ENCODE assay signal across 2 cellular contexts in genomic region chr22:35625763-35626162, GRCh38.
TF ChIP-seq lines count a peak whose summit lies in the region.

No MANE protein-coding gene starts in this region.

TF ChIP-seq in HepG2, 621 proteins besides CTCF, POLR2A, EP300 and RAD21:
- TF ChIP-seq MEF2D (CRISPR knock-in tag; IDR thresholded peaks at IDR 0.05) (no peak), ZMYM3 (CRISPR knock-in tag; IDR thresholded peaks at IDR 0.05) (0 out of 2 replicates have a peak, but pooled peaks have one; percentile 11), ARID2 (CRISPR knock-in tag; IDR thresholded peaks at IDR 0.05; ENCODE audit: borderline replicate concordance) (no peak), CREM (IDR thresholded peaks at IDR 0.05) (no peak), CREM (CRISPR knock-in tag; IDR thresholded peaks at IDR 0.05) (no peak), KDM1A (CRISPR knock-in tag; IDR thresholded peaks at IDR 0.05) (no peak), ZNF737 (CRISPR knock-in tag; IDR thresholded peaks at IDR 0.05; ENCODE audit: borderline replicate concordance) (no peak), ZNF160 (CRISPR knock-in tag; IDR thresholded peaks at IDR 0.05) (no peak), ZNF800 (CRISPR knock-in tag; IDR thresholded peaks at IDR 0.05) (no peak)

TF ChIP-seq in K562, 482 proteins besides CTCF, POLR2A, EP300 and RAD21:
- peak; percentile 84 for TF ChIP-seq RBM25 (IDR thresholded peaks at IDR 0.05; ENCODE audit: low read depth, low read length, severe bottlenecking)
- no peak for TF ChIP-seq KAT2B (IDR thresholded peaks at IDR 0.05; ENCODE audit: low read depth, low read length)
- no peak for TF ChIP-seq KLF10 (CRISPR knock-in tag; IDR thresholded peaks at IDR 0.05)
- TF ChIP-seq MCM2 (IDR thresholded peaks at IDR 0.05; ENCODE audit: low read depth) = no peak
- no peak for TF ChIP-seq NR2C1 (IDR thresholded peaks at IDR 0.05)
- TF ChIP-seq NR2C1 (tag; IDR thresholded peaks at IDR 0.05) = no peak
- TF ChIP-seq, protein P1, sequence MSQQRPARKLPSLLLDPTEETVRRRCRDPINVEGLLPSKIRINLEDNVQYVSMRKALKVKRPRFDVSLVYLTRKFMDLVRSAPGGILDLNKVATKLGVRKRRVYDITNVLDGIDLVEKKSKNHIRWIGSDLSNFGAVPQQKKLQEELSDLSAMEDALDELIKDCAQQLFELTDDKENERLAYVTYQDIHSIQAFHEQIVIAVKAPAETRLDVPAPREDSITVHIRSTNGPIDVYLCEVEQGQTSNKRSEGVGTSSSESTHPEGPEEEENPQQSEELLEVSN (IDR thresholded peaks at IDR 0.05; ENCODE audit: borderline replicate concordance in 1 of 2, extremely low read depth in 1 of 2, insufficient read depth in 1 of 2, insufficient read length in 1 of 2, low read depth in 1 of 2, low read length in 1 of 2, poor library complexity in 1 of 2, severe bottlenecking in 1 of 2) = no peak
- TF ChIP-seq ZNF212 (CRISPR knock-in tag; IDR thresholded peaks at IDR 0.05) = no peak
- TF ChIP-seq DDX20 (tag; IDR thresholded peaks at IDR 0.05; ENCODE audit: low read depth) = no peak
- TF ChIP-seq CREBBP (IDR thresholded peaks at IDR 0.05; ENCODE audit: low read depth, low read length) = no peak
- TF ChIP-seq NRF1 (conservative IDR thresholded peaks at IDR 0.05 in 1 of 2, IDR thresholded peaks at IDR 0.05 in 1 of 2) = 0 out of 4 replicates have a peak, but pooled peaks of 1 of the 2 experiments have one; percentile 10
- TF ChIP-seq, protein P2, sequence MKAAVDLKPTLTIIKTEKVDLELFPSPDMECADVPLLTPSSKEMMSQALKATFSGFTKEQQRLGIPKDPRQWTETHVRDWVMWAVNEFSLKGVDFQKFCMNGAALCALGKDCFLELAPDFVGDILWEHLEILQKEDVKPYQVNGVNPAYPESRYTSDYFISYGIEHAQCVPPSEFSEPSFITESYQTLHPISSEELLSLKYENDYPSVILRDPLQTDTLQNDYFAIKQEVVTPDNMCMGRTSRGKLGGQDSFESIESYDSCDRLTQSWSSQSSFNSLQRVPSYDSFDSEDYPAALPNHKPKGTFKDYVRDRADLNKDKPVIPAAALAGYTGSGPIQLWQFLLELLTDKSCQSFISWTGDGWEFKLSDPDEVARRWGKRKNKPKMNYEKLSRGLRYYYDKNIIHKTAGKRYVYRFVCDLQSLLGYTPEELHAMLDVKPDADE (conservative IDR thresholded peaks at IDR 0.05; ENCODE audit: control insufficient read depth, low read depth, low read length) = no peak
- no peak for TF ChIP-seq HNRNPH1 (optimal IDR thresholded peaks at IDR 0.05; ENCODE audit: low read depth, low read length)
- no peak for TF ChIP-seq ZNF165 (CRISPR knock-in tag; IDR thresholded peaks at IDR 0.05; ENCODE audit: borderline replicate concordance)
- TF ChIP-seq ZFP30 (CRISPR knock-in tag; IDR thresholded peaks at IDR 0.05; ENCODE audit: borderline replicate concordance) = no peak
- TF ChIP-seq HNRNPL (IDR thresholded peaks at IDR 0.05; ENCODE audit: low read depth, low read length) = no peak
- TF ChIP-seq, protein P3, sequence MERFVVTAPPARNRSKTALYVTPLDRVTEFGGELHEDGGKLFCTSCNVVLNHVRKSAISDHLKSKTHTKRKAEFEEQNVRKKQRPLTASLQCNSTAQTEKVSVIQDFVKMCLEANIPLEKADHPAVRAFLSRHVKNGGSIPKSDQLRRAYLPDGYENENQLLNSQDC (CRISPR knock-in tag; IDR thresholded peaks at IDR 0.05) = no peak
- TF ChIP-seq ZNF143 (CRISPR knock-in tag; IDR thresholded peaks at IDR 0.05) = peak; percentile 65; the same call in 1 of the 2 replicates
- no peak for TF ChIP-seq CAMTA2 (CRISPR knock-in tag; conservative IDR thresholded peaks at IDR 0.05)
- TF ChIP-seq HCFC1 (IDR thresholded peaks at IDR 0.05; ENCODE audit: low read depth, low read length) = peak; percentile 57
